ENCODE assay signal across 9 cellular contexts in genomic region chr19:46783670-46784069, GRCh38. TPM values are rescaled to one million over a fixed set of nuclear protein-coding genes. Genes with fewer than 3 reads are reported as not detected.
DNase-seq lines count a peak whose midpoint lies in the region; ATAC-seq, FAIRE-seq and TF ChIP-seq lines count a peak whose summit lies in the region.
"Had no signal": no experiment of that assay in that cellular context is flagged by ENCODE, and none has a peak within 500 bp of the region (broad histone marks: within the 10 kb centered on the region; RNA-seq: fewer than 3 reads in every experiment).

No MANE protein-coding gene starts in this region.

- no peak overlapping the region for H3K4ac ChIP-seq in neuronal stem cell (ENCODE audit: low read length)

- H3K79me2 ChIP-seq in DOHH2 (ENCODE audit: control insufficient read depth, low read length) (peaks cover 72% of the 10 kb centered on the region), astrocyte (ENCODE audit: insufficient read depth, low read length) (peaks cover 74% of the 10 kb centered on the region)

- H4K20me1 ChIP-seq in DOHH2 (ENCODE audit: control insufficient read depth, insufficient read depth, low read depth, low read length) (peaks cover 25% of the 10 kb centered on the region; the same call in 1 of the 2 replicates), astrocyte (ENCODE audit: insufficient read depth, low read length) (peaks cover 64% of the 10 kb centered on the region)

- no peak overlapping the region for H4K91ac ChIP-seq in neuronal stem cell (ENCODE audit: low read depth, low read length, poor library complexity)

- H2BK15ac ChIP-seq in neuronal stem cell (ENCODE audit: low read length) = no peak overlapping the region

- H3K9ac ChIP-seq in astrocyte (ENCODE audit: low read length) (peak overlapping the region; percentile 86), neuronal stem cell (ENCODE audit: low read depth, low read length, poor library complexity) (peak overlapping the region; percentile 47)

- 0 out of 2 replicates have a peak, but pooled peaks cover 2% of the 10 kb centered on the region for H3F3A ChIP-seq in DOHH2 (ENCODE audit: control insufficient read depth, insufficient read depth)

- H3K36me3 ChIP-seq in DOHH2 (ENCODE audit: control insufficient read depth, low read length) (peaks cover 84% of the 10 kb centered on the region), astrocyte (ENCODE audit: insufficient read depth, low read length) (peaks cover 21% of the 10 kb centered on the region), neuronal stem cell (replicated peaks in 1 of 2; ENCODE audit: control insufficient read depth in 2 of 2, insufficient read depth in 2 of 2, low read length in 2 of 2) (peaks cover 23 to 64% of the 10 kb centered on the region in 2 donors)

- H3K36me3 Mint-ChIP-seq in astrocyte (ENCODE audit: low read depth, unreplicated experiment) = peaks cover 23% of the 10 kb centered on the region

- peak overlapping the region; percentile 97 for H3K4me3 Mint-ChIP-seq in astrocyte (ENCODE audit: unreplicated experiment)

- no CpG with 5 or more reads among the region's 2 CpGs for WGBS in neuronal stem cell (ENCODE audit: extremely low coverage in 2 of 2, insufficient read length in 2 of 2, insufficient replicate concordance in 1 of 2), 2 donors

- no peak overlapping the region for H2AK5ac ChIP-seq in neuronal stem cell (ENCODE audit: low read depth, low read length)

- H3K4me3 ChIP-seq in DOHH2 (ENCODE audit: low read length) (peak overlapping the region; percentile 90), astrocyte (ENCODE audit: insufficient read depth, low read depth, low read length) (peak overlapping the region; percentile 77), neuronal stem cell (ENCODE audit: low read length in 2 of 2) (peak overlapping the region in 1 of 2 donors; percentile 51)

- FAIRE-seq in astrocyte (lab: Jason Lieb, UNC) = no peak

- peak overlapping the region; percentile 99 for H3K27ac Mint-ChIP-seq in astrocyte (ENCODE audit: unreplicated experiment)

- TF ChIP-seq CTCF in DOHH2 (IDR thresholded peaks at IDR 0.05; ENCODE audit: low read depth, low read length, poor library complexity, severe bottlenecking) (no peak), astrocyte (IDR thresholded peaks at IDR 0.05; ENCODE audit: insufficient read depth, low read depth, low read length) (no peak)

- peaks cover 15% of the 10 kb centered on the region for H3K4me1 Mint-ChIP-seq in astrocyte (ENCODE audit: low read depth, unreplicated experiment)

- DNase-seq in NCI-H128 (lab: John Stamatoyannopoulos, UW; ENCODE audit: unreplicated experiment) (peak; percentile 92), astrocyte (ENCODE audit: low read depth) (no peak), neuronal stem cell (ENCODE audit: low spot score) (no peak), GDM1 (lab: John Stamatoyannopoulos, UW) (no peak), NCI-H774 (lab: John Stamatoyannopoulos, UW) (no peak), retina (no peak)

- no peak for ATAC-seq in HG02885 (IDR thresholded peaks at IDR 0.05; ENCODE audit: poor library complexity, unreplicated experiment)

- peaks cover 13% of the 10 kb centered on the region for H3K79me1 ChIP-seq in neuronal stem cell (ENCODE audit: low read depth, low read length)

- H4K8ac ChIP-seq in neuronal stem cell (ENCODE audit: low read depth, low read length) = no peak overlapping the region

- peak overlapping the region; percentile 89; the same call in 1 of the 2 replicates for H3K27ac ChIP-seq in DOHH2 (ENCODE audit: low read depth, low read length)
- H3K27ac ChIP-seq in astrocyte (ENCODE audit: low read depth, low read length) = no peak overlapping the region
- H3K27ac ChIP-seq in neuronal stem cell (replicated peaks; ENCODE audit: low read length) = no peak overlapping the region

- H3K9me3 ChIP-seq in DOHH2 (ENCODE audit: control insufficient read depth, insufficient read depth, low read length) (no peaks in the 10 kb centered on the region), astrocyte (ENCODE audit: insufficient read depth, low read depth, low read length) (no peaks in the 10 kb centered on the region), neuronal stem cell (replicated peaks in 1 of 2; ENCODE audit: control insufficient read depth in 2 of 2, insufficient read depth in 1 of 2, low read depth in 1 of 2, low read length in 2 of 2) (no peaks in the 10 kb centered on the region)
- H3K9me3 ChIP-seq: SJSA1 had no signal

- H2BK5ac ChIP-seq in neuronal stem cell (ENCODE audit: low read length) = no peak overlapping the region

- no peak overlapping the region for H3K23ac ChIP-seq in neuronal stem cell (ENCODE audit: low read depth, low read length, poor library complexity)

- H3K4me2 ChIP-seq in DOHH2 (ENCODE audit: low read length) = peak overlapping the region; percentile 87
- peak overlapping the region; percentile 90 for H3K4me2 ChIP-seq in astrocyte (ENCODE audit: low read length)
- no peak overlapping the region for H3K4me2 ChIP-seq in neuronal stem cell (ENCODE audit: insufficient read depth, low read length, poor library complexity, severe bottlenecking)

- H2AFZ ChIP-seq in astrocyte (ENCODE audit: low read depth, low read length) (no peak overlapping the region), neuronal stem cell (ENCODE audit: low read length) (no peak overlapping the region)

- H3K18ac ChIP-seq in neuronal stem cell (ENCODE audit: low read length) = no peak overlapping the region

- no peak overlapping the region for H2BK120ac ChIP-seq in neuronal stem cell (ENCODE audit: low read depth, low read length)

- H3K4me1 ChIP-seq in DOHH2 (ENCODE audit: control insufficient read depth, low read length) (peaks cover 26% of the 10 kb centered on the region), astrocyte (ENCODE audit: insufficient read depth, low read length) (peaks cover 27% of the 10 kb centered on the region), neuronal stem cell (ENCODE audit: control insufficient read depth in 2 of 2, insufficient read depth in 1 of 2, low read depth in 1 of 2, low read length in 2 of 2) (peaks cover 16 to 18% of the 10 kb centered on the region in 2 donors)

- H2BK12ac ChIP-seq in neuronal stem cell (ENCODE audit: low read length) = no peak overlapping the region

- no peaks in the 10 kb centered on the region for H3K9me3 Mint-ChIP-seq in astrocyte (ENCODE audit: unreplicated experiment)

- no peaks in the 10 kb centered on the region for H3K27me3 Mint-ChIP-seq in astrocyte (ENCODE audit: low read depth, unreplicated experiment)

- H3K9me2 ChIP-seq in DOHH2 (replicated peaks; ENCODE audit: control insufficient read depth, low read length) = no peaks in the 10 kb centered on the region

- H3K14ac ChIP-seq in neuronal stem cell (ENCODE audit: low read length) = no peak overlapping the region

- no peaks in the 10 kb centered on the region for H3K27me3 ChIP-seq in DOHH2 (ENCODE audit: control insufficient read depth, low read length)
- H3K27me3 ChIP-seq in astrocyte (ENCODE audit: insufficient read depth, low read length) = no peaks in the 10 kb centered on the region
- H3K27me3 ChIP-seq in neuronal stem cell (ENCODE audit: control insufficient read depth in 3 of 3, insufficient read depth in 3 of 3, low read depth in 1 of 3, low read length in 3 of 3) = no peaks in the 10 kb centered on the region
- H3K27me3 ChIP-seq: SJSA1 had no signal

RNA-seq across cellular contexts. Expression of gene SLC1A5, which starts 4.7 kb away (rescaled TPM):
- total RNA-seq in astrocyte = 233 and 270 TPM in 2 replicates
- 54.5 TPM for polyA plus RNA-seq in neuronal stem cell (2013, experiment 1 of 2)
- polyA plus RNA-seq in neuronal stem cell (2013, experiment 2 of 2) = 53.6 TPM

RNA-seq across cellular contexts. Expression of gene STRN4, which starts 37.4 kb away (rescaled TPM):
- total RNA-seq in astrocyte = 75.0 and 80.8 TPM in 2 replicates
- 94.3 TPM for polyA plus RNA-seq in neuronal stem cell (2013, experiment 1 of 2)
- 93.2 TPM for polyA plus RNA-seq in neuronal stem cell (2013, experiment 2 of 2)

RNA-seq across cellular contexts. Expression of gene FKRP, which starts 37.8 kb away (rescaled TPM):
- total RNA-seq in astrocyte = 25.1 and 28.1 TPM in 2 replicates
- polyA plus RNA-seq in neuronal stem cell (2013, experiment 1 of 2) = 16.8 TPM
- 16.0 TPM for polyA plus RNA-seq in neuronal stem cell (2013, experiment 2 of 2)
